ENCODE assay signal across 17 cellular contexts in genomic region chr2:235005023-235005422, GRCh38. TPM values are rescaled to one million over a fixed set of nuclear protein-coding genes. Genes with fewer than 3 reads are reported as not detected.
DNase-seq lines count a peak whose midpoint lies in the region; ATAC-seq and TF ChIP-seq lines count a peak whose summit lies in the region.
"Had no signal": no experiment of that assay in that cellular context is flagged by ENCODE, and none has a peak within 500 bp of the region (broad histone marks: within the 10 kb centered on the region; RNA-seq: fewer than 3 reads in every experiment).

No MANE protein-coding gene starts in this region.

- no peak overlapping the region for H3K4me3 ChIP-seq in cardiac muscle cell
- H3K4me3 ChIP-seq in heart left ventricle, result no peak overlapping the region
- no peak overlapping the region for H3K4me3 ChIP-seq in mucosa of descending colon
- H3K4me3 ChIP-seq: GM12878, HAP-1, left lung, psoas muscle had no signal

- H3K27me3 ChIP-seq in cardiac muscle cell (no peaks in the 10 kb centered on the region), heart left ventricle (no peaks in the 10 kb centered on the region)
- H3K27me3 ChIP-seq: left lung had no signal

- H3K4me3 Mint-ChIP-seq in brain, result no peak overlapping the region
- H3K4me3 Mint-ChIP-seq: CD8-positive, alpha-beta memory T cell; T-helper 1 cell treated with Interleukin-12 subunit alpha and Interleukin-12 subunit beta and Interleukin-4 antibody, amounts not matched to agents 30 μg/mL and 1 μg/mL, for 36 hours had no signal

- ATAC-seq in heart left ventricle, result no peak
- ATAC-seq in mucosa of descending colon, result peak; percentile 18
- ATAC-seq in activated CD4-positive, CD25-positive, alpha-beta regulatory T cell treated with anti-CD3 and anti-CD28 coated beads, Interleukin-2, amount 50 U/mL, for 24 hours, result no peak
- ATAC-seq: GM12878, left lung had no signal

- DNase-seq in cardiac muscle cell (ENCODE audit: low read depth in 1 of 2, low spot score in 1 of 2), result no peak
- DNase-seq in heart left ventricle, result no peak
- DNase-seq in mucosa of descending colon, result peak in 1 of 3 donors; percentile 35
- DNase-seq in NCI-H526 (lab: John Stamatoyannopoulos, UW), result no peak
- no peak for DNase-seq in GM13976 (ENCODE audit: low spot score)
- DNase-seq in activated CD8-positive, alpha-beta memory T cell treated with anti-CD3 and anti-CD28 coated beads, Interleukin-2, amount 50 U/mL, for 4 hours, result no peak
- DNase-seq: CD8-positive, alpha-beta memory T cell; stimulated activated CD4-positive, alpha-beta T cell treated with anti-CD3 and anti-CD28 coated beads, Interleukin-15, amount 100 ng/mL, for 24 hours had no signal

- H3K4me1 ChIP-seq in cardiac muscle cell (ENCODE audit: low read depth) (peaks cover 73% of the 10 kb centered on the region), heart left ventricle (peaks cover 0 to 41% (median 19%) of the 10 kb centered on the region in 12 donors), mucosa of descending colon (ENCODE audit: low read depth) (peaks cover 63% of the 10 kb centered on the region)

- H3K27ac Mint-ChIP-seq in brain, result peak overlapping the region in 4 of 5 experiments; percentile 21 to 93 (median 90)
- H3K27ac Mint-ChIP-seq: activated T-helper 2 cell treated with anti-CD3 and anti-CD28 coated beads, Interferon-gamma antibody, Interleukin-2, Interleukin-4, amounts not matched to agents 10 μg/mL and 5 μg/mL and 100 μg/mL, durations not matched to agents 14 hours and 24 hours and 36 hours; CD8-positive, alpha-beta memory T cell; T-helper 1 cell treated with Interleukin-12 subunit alpha and Interleukin-12 subunit beta and Interleukin-4 antibody, amounts not matched to agents 30 μg/mL and 1 μg/mL, for 36 hours had no signal

- H3K27ac ChIP-seq in cardiac muscle cell (peak overlapping the region; percentile 94), heart left ventricle (no peak overlapping the region)
- H3K27ac ChIP-seq: left lung, psoas muscle had no signal

- no peak for TF ChIP-seq POLR2A in heart left ventricle (IDR thresholded peaks at IDR 0.05)

- H3K9me3 ChIP-seq in cardiac muscle cell (ENCODE audit: low read depth) (no peaks in the 10 kb centered on the region), heart left ventricle (no peaks in the 10 kb centered on the region), mucosa of descending colon (no peaks in the 10 kb centered on the region)
- H3K9me3 ChIP-seq: HAP-1, left lung, psoas muscle had no signal

- intact Hi-C loops in heart left ventricle (cut with DNase I), result loop anchor here in 6 of 10 donors (5.0 to 10.0 kb wide), 5 partner anchors 90 to 453 kb away; no protein-coding TSS in a partner anchor
- intact Hi-C loops in mucosa of descending colon (cut with DNase I, micrococcal nuclease), result no loop called here

- TF ChIP-seq CTCF in cardiac muscle cell (IDR thresholded peaks at IDR 0.05; ENCODE audit: low read depth, low read length) (no peak), heart left ventricle (IDR thresholded peaks at IDR 0.05) (no peak), brain (conservative IDR thresholded peaks at IDR 0.05) (no peak), mucosa of descending colon (IDR thresholded peaks at IDR 0.05) (no peak), GM13976 (IDR thresholded peaks at IDR 0.05; ENCODE audit: borderline replicate concordance, control extremely low read depth, extremely low read depth, insufficient read depth, missing control alignments) (no peak)

- H3K4me1 Mint-ChIP-seq in brain, result peaks cover 72% of the 10 kb centered on the region
- H3K4me1 Mint-ChIP-seq: CD8-positive, alpha-beta memory T cell had no signal

- peaks cover 0 to 22% (median 3%) of the 10 kb centered on the region in 5 experiments for H3K9me3 Mint-ChIP-seq in brain
- H3K9me3 Mint-ChIP-seq: activated T-helper 2 cell treated with anti-CD3 and anti-CD28 coated beads, Interferon-gamma antibody, Interleukin-2, Interleukin-4, amounts not matched to agents 10 μg/mL and 5 μg/mL and 100 μg/mL, durations not matched to agents 14 hours and 24 hours and 36 hours; CD8-positive, alpha-beta memory T cell; T-helper 1 cell treated with Interleukin-12 subunit alpha and Interleukin-12 subunit beta and Interleukin-4 antibody, amounts not matched to agents 30 μg/mL and 1 μg/mL, for 36 hours had no signal

- WGBS in heart left ventricle, 4 donors, result 91 to 95% (median 93%) methylated on average over 5 of the region's 5 CpGs

- peaks cover 72% of the 10 kb centered on the region for H3K36me3 Mint-ChIP-seq in brain
- H3K36me3 Mint-ChIP-seq: CD8-positive, alpha-beta memory T cell had no signal

- in situ Hi-C loops in GM13976 (cut with MboI; ENCODE audit: low sequenced_read_pairs, unreplicated experiment), result no loop called here

- H3K27me3 Mint-ChIP-seq in brain, result peaks cover 4% of the 10 kb centered on the region
- H3K27me3 Mint-ChIP-seq: CD8-positive, alpha-beta memory T cell had no signal

- H3K36me3 ChIP-seq in cardiac muscle cell (no peaks in the 10 kb centered on the region), heart left ventricle (peaks cover 0 to 7% (median 0%) of the 10 kb centered on the region in 9 donors), mucosa of descending colon (ENCODE audit: low read depth) (no peaks in the 10 kb centered on the region)
- H3K36me3 ChIP-seq: left lung had no signal

RNA-seq across cellular contexts. Expression of gene SH3BP4, which starts 53.2 kb away (rescaled TPM):
- 55.0 and 71.3 TPM in 2 replicates for total RNA-seq in cardiac muscle cell
- polyA plus RNA-seq in cardiac muscle cell, result 35.8 and 48.5 TPM in 2 replicates
- 10 to 100 TPM in 7 of 9 donors, 1 to 10 TPM in 2; 8.5 to 33.5 (median 12.4) TPM for total RNA-seq in heart left ventricle
- polyA plus RNA-seq in heart left ventricle, result 10 to 100 TPM in 1 of 2 donors, 1 to 10 TPM in 1; 5.4 to 25.2 TPM
- 78.4 TPM for polyA plus RNA-seq in brain (ENCODE audit: insufficient read depth, low read depth, low replicate concordance)
- total RNA-seq in mucosa of descending colon, result 10 to 100 TPM; 18.0 to 30.4 (median 29.6) TPM
- total RNA-seq: activated CD8-positive, alpha-beta memory T cell treated with anti-CD3 and anti-CD28 coated beads for 36 hours had no signal
- polyA plus RNA-seq: CD8-positive, alpha-beta memory T cell had no signal

Comparison
In these comparisons a context has a peak if more than half of its experiments do, and no peak if none do; other contexts are left out.
1. intact Hi-C loops: an anchor here in heart left ventricle (5.0 to 10.0 kb wide); none called in mucosa of descending colon.